9 cellular contexts compared by ENCODE assay signal in the genomic region with DNA sequence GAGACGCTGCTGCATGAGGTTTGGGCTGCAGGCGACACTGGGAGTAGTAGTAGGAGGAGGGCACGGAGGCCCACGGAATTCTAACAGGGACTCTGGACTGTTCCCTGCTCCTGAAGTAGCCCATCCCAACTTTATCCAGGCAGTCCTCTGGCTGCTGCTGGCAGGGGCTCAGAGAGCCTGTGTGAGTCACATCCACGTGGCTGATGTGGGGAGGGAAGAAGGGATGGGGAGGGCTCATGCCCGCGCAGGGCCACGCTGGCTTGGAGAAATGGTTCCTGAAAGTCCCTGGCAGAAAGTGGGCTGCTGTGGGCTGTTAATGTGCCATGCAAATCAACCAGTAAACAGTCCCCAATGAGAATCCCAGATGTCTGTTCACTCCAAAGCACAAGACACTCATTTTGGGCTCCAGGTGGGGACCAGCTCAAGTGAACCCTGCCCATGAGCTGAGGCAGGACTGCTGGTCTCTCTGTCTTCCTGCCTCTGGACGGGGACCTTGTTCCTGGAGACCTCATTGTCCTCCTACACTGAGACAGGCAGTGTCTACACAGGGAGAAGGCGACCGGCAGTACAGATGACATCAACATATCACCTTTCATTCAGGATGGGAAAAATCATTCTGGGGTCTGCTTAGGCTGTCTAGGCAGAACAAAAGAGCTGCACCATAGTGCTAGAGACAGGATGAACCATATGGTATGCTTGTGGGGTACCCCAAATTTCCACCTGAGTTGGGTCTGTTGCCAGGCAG. TPM values are rescaled to one million over a fixed set of nuclear protein-coding genes. Genes with fewer than 3 reads are reported as not detected.
A peak's percentile ranks its signal among the peaks of the same experiment; 100 is the strongest.
DNase-seq lines count a peak whose midpoint lies in the region; ATAC-seq and TF ChIP-seq lines count a peak whose summit lies in the region.
"Had no signal": no experiment of that assay in that cellular context is flagged by ENCODE, and none has a peak within 500 bp of the region (broad histone marks: within the 10 kb centered on the region; RNA-seq: fewer than 3 reads in every experiment).

No MANE protein-coding gene starts in this region.

- H3K27ac Mint-ChIP-seq in activated naive CD4-positive, alpha-beta T cell treated with anti-CD3 and anti-CD28 coated beads, Interleukin-2, amount 50 U/mL, for 24 hours: peak overlapping the region; percentile 9
- H3K27ac Mint-ChIP-seq in activated T-helper 17 cell treated with anti-CD3 and anti-CD28 coated beads, Interleukin-2, amount 50 U/mL, for 72 hours: no peak overlapping the region

- H3K9me3 Mint-ChIP-seq in activated naive CD4-positive, alpha-beta T cell treated with anti-CD3 and anti-CD28 coated beads, Interleukin-2, amount 50 U/mL, for 24 hours: no peaks in the 10 kb centered on the region
- peaks cover 6% of the 10 kb centered on the region for H3K9me3 Mint-ChIP-seq in activated T-helper 17 cell treated with anti-CD3 and anti-CD28 coated beads, Interleukin-2, amount 50 U/mL, for 72 hours

- H3K4me3 ChIP-seq in fibroblast of lung (replicated peaks in 1 of 4; ENCODE audit: control extremely low read depth in 1 of 4, insufficient read depth in 1 of 4, low read depth in 3 of 4, low read length in 4 of 4): no peak overlapping the region
- peak overlapping the region in 1 of 2 donors; percentile 22 for H3K4me3 ChIP-seq in muscle layer of colon (ENCODE audit: low read depth in 1 of 2, low read length in 2 of 2)

- H3K9me3 ChIP-seq in fibroblast of lung (ENCODE audit: control insufficient read depth, insufficient read depth, low read depth, low read length) (no peaks in the 10 kb centered on the region), muscle layer of colon (ENCODE audit: low read length) (no peaks in the 10 kb centered on the region)

- no peaks in the 10 kb centered on the region for H3K36me3 Mint-ChIP-seq in activated naive CD4-positive, alpha-beta T cell treated with anti-CD3 and anti-CD28 coated beads, Interleukin-2, amount 50 U/mL, for 24 hours
- H3K36me3 Mint-ChIP-seq in activated T-helper 17 cell treated with anti-CD3 and anti-CD28 coated beads, Interleukin-2, amount 50 U/mL, for 72 hours (ENCODE audit: low read depth): no peaks in the 10 kb centered on the region

- TF ChIP-seq CTCF in fibroblast of lung (conservative IDR thresholded peaks at IDR 0.05 in 1 of 2, IDR thresholded peaks at IDR 0.05 in 1 of 2; ENCODE audit: low read depth in 1 of 2, low read length in 2 of 2): no peak

- H2AFZ ChIP-seq in fibroblast of lung (ENCODE audit: low read length): peak overlapping the region; percentile 56

- peaks cover 19% of the 10 kb centered on the region for H3K27me3 Mint-ChIP-seq in activated naive CD4-positive, alpha-beta T cell treated with anti-CD3 and anti-CD28 coated beads, Interleukin-2, amount 50 U/mL, for 24 hours
- H3K27me3 Mint-ChIP-seq in activated T-helper 17 cell treated with anti-CD3 and anti-CD28 coated beads, Interleukin-2, amount 50 U/mL, for 72 hours: peaks cover 49% of the 10 kb centered on the region

- H3K4me1 ChIP-seq in fibroblast of lung (ENCODE audit: control insufficient read depth, extremely low read depth, insufficient read depth, low read length): peaks cover 15% of the 10 kb centered on the region
- H3K4me1 ChIP-seq in muscle layer of colon (ENCODE audit: insufficient read depth, low read length): peaks cover 61% of the 10 kb centered on the region

- H3K36me3 ChIP-seq in fibroblast of lung (ENCODE audit: control insufficient read depth, insufficient read depth, low read length): no peaks in the 10 kb centered on the region
- no peaks in the 10 kb centered on the region for H3K36me3 ChIP-seq in muscle layer of colon (ENCODE audit: insufficient read depth, low read length)

- no peaks in the 10 kb centered on the region for H3K4me1 Mint-ChIP-seq in activated naive CD4-positive, alpha-beta T cell treated with anti-CD3 and anti-CD28 coated beads, Interleukin-2, amount 50 U/mL, for 24 hours
- H3K4me1 Mint-ChIP-seq in activated T-helper 17 cell treated with anti-CD3 and anti-CD28 coated beads, Interleukin-2, amount 50 U/mL, for 72 hours: no peaks in the 10 kb centered on the region

- H3K4me2 ChIP-seq in fibroblast of lung (ENCODE audit: extremely low read depth, insufficient read depth, low read length): no peak overlapping the region

- H3K27me3 ChIP-seq in fibroblast of lung (ENCODE audit: control insufficient read depth, insufficient read depth, low read length) (no peaks in the 10 kb centered on the region), muscle layer of colon (ENCODE audit: control insufficient read depth in 1 of 2, insufficient read depth in 2 of 2, low read length in 2 of 2) (no peaks in the 10 kb centered on the region)

- H3K9ac ChIP-seq in fibroblast of lung (ENCODE audit: insufficient read depth, low read length) (no peak overlapping the region), muscle layer of colon (ENCODE audit: low read length) (peak overlapping the region; percentile 14)

- ATAC-seq in activated T-helper 17 cell treated with anti-CD3 and anti-CD28 coated beads, Interleukin-2, amount 50 U/mL, for 72 hours (replicated peaks): no peak
- ATAC-seq in HG03457 (IDR thresholded peaks at IDR 0.05; ENCODE audit: unreplicated experiment): no peak
- ATAC-seq in HG03135 (IDR thresholded peaks at IDR 0.05; ENCODE audit: unreplicated experiment): no peak

- H3K79me2 ChIP-seq in fibroblast of lung (ENCODE audit: control insufficient read depth, insufficient read depth, low read length): no peaks in the 10 kb centered on the region

- DNase-seq in activated naive CD4-positive, alpha-beta T cell treated with Interleukin-2 at 50 U/mL for 16 hours: no peak
- DNase-seq in fibroblast of lung (ENCODE audit: low read depth in 2 of 2): peak; percentile 84 to 89
- no peak for DNase-seq in activated CD4-positive, alpha-beta T cell treated with anti-CD3 and anti-CD28 coated beads for 4 hours

- H3K4me3 Mint-ChIP-seq in activated naive CD4-positive, alpha-beta T cell treated with anti-CD3 and anti-CD28 coated beads, Interleukin-2, amount 50 U/mL, for 24 hours: no peak overlapping the region
- no peak overlapping the region for H3K4me3 Mint-ChIP-seq in activated T-helper 17 cell treated with anti-CD3 and anti-CD28 coated beads, Interleukin-2, amount 50 U/mL, for 72 hours

- H3K27ac ChIP-seq in fibroblast of lung (ENCODE audit: insufficient read depth, low read length): no peak overlapping the region
- H3K27ac ChIP-seq in muscle layer of colon (ENCODE audit: low read depth, low read length): peak overlapping the region; percentile 71

- H4K20me1 ChIP-seq in fibroblast of lung (ENCODE audit: control insufficient read depth, extremely low read depth, insufficient read depth, low read length): no peaks in the 10 kb centered on the region

RNA-seq across cellular contexts. Expression of a gene that starts 57.7 kb away (rescaled TPM):
- 3.3 and 15.4 TPM in 2 replicates for total RNA-seq in fibroblast of lung
- polyA plus RNA-seq in fibroblast of lung: 2.9 and 9.0 TPM in 2 replicates
- polyA plus RNA-seq in fibroblast of lung (2012): 2.1 and 7.2 TPM in 2 replicates
- 2.3 and 4.2 TPM in 2 replicates for polyA minus RNA-seq in fibroblast of lung (ENCODE audit: low replicate concordance)
- under 1 TPM in 1 of 2 donors, not detected in 1; 0.26 TPM for total RNA-seq in activated T-helper 17 cell treated with anti-CD3 and anti-CD28 coated beads, Interleukin-2, amount 50 U/mL, for 72 hours
- total RNA-seq: T-helper 2 cell treated with Interferon-gamma antibody and Interleukin-4, amounts not matched to agents 100 ng/mL and 5 ng/mL, for 36 hours had no signal

Comparison
In these comparisons a context has a peak if more than half of its experiments do, and no peak if none do; other contexts are left out.
1. DNase-seq: peak in fibroblast of lung (2 of 2); none in activated naive CD4-positive, alpha-beta T cell treated with Interleukin-2 at 50 U/mL for 16 hours (single experiment) and activated CD4-positive, alpha-beta T cell treated with anti-CD3 and anti-CD28 coated beads for 4 hours (0 of 2).